Comparison of ENCODE assay signal across 22 cellular contexts in genomic region chr3:46270474-46270873, GRCh38. TPM values are rescaled to one million over a fixed set of nuclear protein-coding genes. Genes with fewer than 3 reads are reported as not detected.
DNase-seq lines count a peak whose midpoint lies in the region; ATAC-seq, FAIRE-seq and TF ChIP-seq lines count a peak whose summit lies in the region.
"Had no signal": no experiment of that assay in that cellular context is flagged by ENCODE, and none has a peak within 500 bp of the region (broad histone marks: within the 10 kb centered on the region; RNA-seq: fewer than 3 reads in every experiment).

No MANE protein-coding gene starts in this region.

- H2BK5ac ChIP-seq in trophoblast cell (ENCODE audit: low read depth, low read length, poor library complexity), result no peak overlapping the region

- H3K27me3 Mint-ChIP-seq in activated naive CD8-positive, alpha-beta T cell treated with anti-CD3 and anti-CD28 coated beads, Interleukin-2, amount 10 ng/mL, durations not matched to agents 7 days and 5 days, result peaks cover 13% of the 10 kb centered on the region
- H3K27me3 Mint-ChIP-seq in activated naive CD8-positive, alpha-beta T cell treated with anti-CD3 and anti-CD28 coated beads for 36 hours, result peaks cover 27% of the 10 kb centered on the region
- H3K27me3 Mint-ChIP-seq in central memory CD8-positive, alpha-beta T cell, result no peaks in the 10 kb centered on the region
- H3K27me3 Mint-ChIP-seq in immature natural killer cell (ENCODE audit: low read depth in 3 of 3), result peaks cover 1 to 12% (median 2%) of the 10 kb centered on the region in 3 donors
- H3K27me3 Mint-ChIP-seq: CD4-positive, alpha-beta memory T cell had no signal

- no peak overlapping the region for H3K18ac ChIP-seq in trophoblast cell (ENCODE audit: low read length)

- WGBS in trophoblast cell (ENCODE audit: extremely low coverage, insufficient coverage, insufficient read length), result no CpG with 5 or more reads among the region's 2 CpGs

- H3K27ac Mint-ChIP-seq in activated naive CD8-positive, alpha-beta T cell treated with anti-CD3 and anti-CD28 coated beads, Interleukin-2, amount 10 ng/mL, durations not matched to agents 7 days and 5 days, result peak overlapping the region; percentile 42
- H3K27ac Mint-ChIP-seq in activated naive CD8-positive, alpha-beta T cell treated with anti-CD3 and anti-CD28 coated beads for 36 hours, result no peak overlapping the region
- H3K27ac Mint-ChIP-seq in central memory CD8-positive, alpha-beta T cell (ENCODE audit: low read depth), result peak overlapping the region; percentile 1
- H3K27ac Mint-ChIP-seq in immature natural killer cell, result peak overlapping the region in 5 of 6 donors; percentile 58 to 81 (median 75)
- H3K27ac Mint-ChIP-seq: GM23338, H9, HFFc6 had no signal

- no peak overlapping the region for H3K4ac ChIP-seq in trophoblast cell (ENCODE audit: low read depth, low read length)

- no peak overlapping the region for H3K4me2 ChIP-seq in trophoblast cell (ENCODE audit: low read length)
- H3K4me2 ChIP-seq: GM23338 had no signal

- H4K12ac ChIP-seq in trophoblast cell (ENCODE audit: low read depth, low read length), result no peak overlapping the region

- TF ChIP-seq POLR2A in GM12892 (IDR thresholded peaks at IDR 0.05; ENCODE audit: low read depth, low read length), result no peak

- no peaks in the 10 kb centered on the region for H3K4me1 ChIP-seq in HEK293 (ENCODE audit: control insufficient read depth, insufficient read depth, low read length)
- H3K4me1 ChIP-seq in trophoblast cell (ENCODE audit: control insufficient read depth in 1 of 2, insufficient read depth in 2 of 2, low read length in 2 of 2), result no peaks in the 10 kb centered on the region
- H3K4me1 ChIP-seq: Caco-2 had no signal

- no peak overlapping the region for H3K9ac ChIP-seq in trophoblast cell (ENCODE audit: low read length)

- H3K4me3 Mint-ChIP-seq in activated naive CD8-positive, alpha-beta T cell treated with anti-CD3 and anti-CD28 coated beads, Interleukin-2, amount 10 ng/mL, durations not matched to agents 7 days and 5 days, result peak overlapping the region; percentile 48
- H3K4me3 Mint-ChIP-seq in activated naive CD8-positive, alpha-beta T cell treated with anti-CD3 and anti-CD28 coated beads for 36 hours, result no peak overlapping the region
- H3K4me3 Mint-ChIP-seq in central memory CD8-positive, alpha-beta T cell, result no peak overlapping the region
- H3K4me3 Mint-ChIP-seq in immature natural killer cell, result peak overlapping the region in 3 of 5 donors; percentile 22 to 34 (median 30)
- H3K4me3 Mint-ChIP-seq: GM23338, H9, HFFc6 had no signal

- no peak overlapping the region for H2AK5ac ChIP-seq in trophoblast cell (ENCODE audit: low read length)

- H3K9me3 Mint-ChIP-seq in activated naive CD8-positive, alpha-beta T cell treated with anti-CD3 and anti-CD28 coated beads, Interleukin-2, amount 10 ng/mL, durations not matched to agents 7 days and 5 days, result peaks cover 9% of the 10 kb centered on the region
- H3K9me3 Mint-ChIP-seq in activated naive CD8-positive, alpha-beta T cell treated with anti-CD3 and anti-CD28 coated beads for 36 hours, result no peaks in the 10 kb centered on the region
- H3K9me3 Mint-ChIP-seq in central memory CD8-positive, alpha-beta T cell, result no peaks in the 10 kb centered on the region
- H3K9me3 Mint-ChIP-seq in immature natural killer cell, result no peaks in the 10 kb centered on the region
- H3K9me3 Mint-ChIP-seq: CD4-positive, alpha-beta memory T cell; HFFc6 had no signal

- H3K9me3 ChIP-seq in HEK293 (ENCODE audit: control insufficient read depth, insufficient read depth, low read depth, low read length) (no peaks in the 10 kb centered on the region), trophoblast cell (ENCODE audit: insufficient read depth, low read depth, low read length) (peaks cover 2% of the 10 kb centered on the region)
- H3K9me3 ChIP-seq: Caco-2 had no signal

- no peak overlapping the region for H2AFZ ChIP-seq in trophoblast cell (ENCODE audit: insufficient read depth, low read length, poor library complexity)
- H2AFZ ChIP-seq: GM23338 had no signal

- no peaks in the 10 kb centered on the region for H3K27me3 ChIP-seq in trophoblast cell (ENCODE audit: insufficient read depth, low read length)

- H3K79me2 ChIP-seq in trophoblast cell (ENCODE audit: control insufficient read depth, insufficient read depth, low read length, poor library complexity), result no peaks in the 10 kb centered on the region

- no peak overlapping the region for H3K14ac ChIP-seq in trophoblast cell (ENCODE audit: low read length)

- no peak for ATAC-seq in activated naive CD8-positive, alpha-beta T cell treated with anti-CD3 and anti-CD28 coated beads, Interleukin-2, amount 10 ng/mL, durations not matched to agents 7 days and 5 days (ENCODE audit: low read depth)
- ATAC-seq in central memory CD8-positive, alpha-beta T cell (replicated peaks; ENCODE audit: extremely low read depth, poor library complexity, severe bottlenecking), result no peak
- ATAC-seq: GM23338, HCT116 had no signal

- H3K36me3 ChIP-seq in HEK293 (ENCODE audit: control insufficient read depth in 2 of 2, insufficient read depth in 1 of 2, low read length in 2 of 2), result no peaks in the 10 kb centered on the region
- no peaks in the 10 kb centered on the region for H3K36me3 ChIP-seq in trophoblast cell (ENCODE audit: control insufficient read depth in 1 of 2, insufficient read depth in 2 of 2, low read length in 2 of 2)

- H4K8ac ChIP-seq in trophoblast cell (ENCODE audit: low read depth, low read length), result no peak overlapping the region

- H2BK120ac ChIP-seq in trophoblast cell (ENCODE audit: insufficient read depth, low read length, poor library complexity), result no peak overlapping the region

- peaks cover 38% of the 10 kb centered on the region for H3K36me3 Mint-ChIP-seq in activated naive CD8-positive, alpha-beta T cell treated with anti-CD3 and anti-CD28 coated beads, Interleukin-2, amount 10 ng/mL, durations not matched to agents 7 days and 5 days
- peaks cover 3% of the 10 kb centered on the region for H3K36me3 Mint-ChIP-seq in activated naive CD8-positive, alpha-beta T cell treated with anti-CD3 and anti-CD28 coated beads for 36 hours
- H3K36me3 Mint-ChIP-seq in central memory CD8-positive, alpha-beta T cell (ENCODE audit: insufficient read depth), result peaks cover 6% of the 10 kb centered on the region
- H3K36me3 Mint-ChIP-seq in immature natural killer cell, result peaks cover 0 to 11% (median 0%) of the 10 kb centered on the region in 3 donors
- H3K36me3 Mint-ChIP-seq: CD4-positive, alpha-beta memory T cell had no signal

- no peak overlapping the region for H4K91ac ChIP-seq in trophoblast cell (ENCODE audit: low read depth, low read length)

- CTCF ChIA-PET in HEK293 (lab: Yijun Ruan, JAX), result no interaction called here

- no peak overlapping the region for H3K4me3 ChIP-seq in HEK293 (ENCODE audit: low read depth, low read length)
- H3K4me3 ChIP-seq in trophoblast cell (ENCODE audit: low read depth, low read length), result no peak overlapping the region
- H3K4me3 ChIP-seq: GM23338 had no signal

- no peak for FAIRE-seq in GM12892 (lab: Jason Lieb, UNC)
- FAIRE-seq: G401.6, GM19239 had no signal

- H3K23ac ChIP-seq in trophoblast cell (ENCODE audit: low read length), result no peak overlapping the region

- no peak overlapping the region for H3K27ac ChIP-seq in HEK293 (ENCODE audit: extremely low read depth, low read depth, low read length)
- no peak overlapping the region for H3K27ac ChIP-seq in trophoblast cell (ENCODE audit: low read depth, low read length)

- peaks cover 43% of the 10 kb centered on the region for H3K4me1 Mint-ChIP-seq in activated naive CD8-positive, alpha-beta T cell treated with anti-CD3 and anti-CD28 coated beads, Interleukin-2, amount 10 ng/mL, durations not matched to agents 7 days and 5 days
- peaks cover 10% of the 10 kb centered on the region for H3K4me1 Mint-ChIP-seq in activated naive CD8-positive, alpha-beta T cell treated with anti-CD3 and anti-CD28 coated beads for 36 hours
- peaks cover 34% of the 10 kb centered on the region for H3K4me1 Mint-ChIP-seq in central memory CD8-positive, alpha-beta T cell
- peaks cover 47 to 57% of the 10 kb centered on the region in 2 donors for H3K4me1 Mint-ChIP-seq in immature natural killer cell
- H3K4me1 Mint-ChIP-seq: GM23338, H9 had no signal

- POLR2A ChIA-PET in activated naive CD8-positive, alpha-beta T cell treated with anti-CD3 and anti-CD28 coated beads, Interleukin-2, amount 10 ng/mL, durations not matched to agents 7 days and 5 days (lab: Charles Lee), result no interaction called here
- POLR2A ChIA-PET in HEK293 (lab: Yijun Ruan, JAX), result no interaction called here

- no peaks in the 10 kb centered on the region for H3K79me1 ChIP-seq in trophoblast cell (ENCODE audit: low read length)

- TF ChIP-seq CTCF in HEK293 (tag by site-specific recombination; IDR thresholded peaks at IDR 0.05), result no peak

- no peak overlapping the region for H2BK12ac ChIP-seq in trophoblast cell (ENCODE audit: low read length)

- DNase-seq in activated naive CD8-positive, alpha-beta T cell treated with anti-CD3 and anti-CD28 coated beads, Interleukin-2, amount 10 ng/mL, durations not matched to agents 7 days and 5 days, result no peak
- DNase-seq in activated naive CD8-positive, alpha-beta T cell treated with anti-CD3 and anti-CD28 coated beads for 36 hours, result no peak
- DNase-seq in central memory CD8-positive, alpha-beta T cell (ENCODE audit: low spot score in 2 of 2), result no peak
- DNase-seq in immature natural killer cell, result no peak
- DNase-seq in GM12892 (ENCODE audit: insufficient read length), result no peak
- DNase-seq in trophoblast cell, result no peak
- DNase-seq in NCI-H2171 (lab: John Stamatoyannopoulos, UW), result no peak
- DNase-seq: C1 segment of cervical spinal cord; Caco-2; CD4-positive, alpha-beta memory T cell; DMS153; DND-41; H9; HFFc6 had no signal

RNA-seq across cellular contexts. Expression of gene CCR3, which starts 28.2 kb away (rescaled TPM):
- total RNA-seq in activated naive CD8-positive, alpha-beta T cell treated with anti-CD3 and anti-CD28 coated beads, Interleukin-2, amount 10 ng/mL, durations not matched to agents 7 days and 5 days, result 1 to 10 TPM; 1.3 to 1.9 TPM
- not detected for total RNA-seq in activated naive CD8-positive, alpha-beta T cell treated with anti-CD3 and anti-CD28 coated beads for 36 hours
- under 1 TPM in 1 of 3 donors, not detected in 2; 0.39 TPM for polyA plus RNA-seq in immature natural killer cell
- 0.66 TPM for polyA plus RNA-seq in GM12892 (2012; ENCODE audit: missing spikeins)
- polyA plus RNA-seq in trophoblast cell (2013), result 0.44 and 0.52 TPM in 2 replicates
- total RNA-seq: A172, A673, GM23338, H9, HFFc6 had no signal
- polyA plus RNA-seq: BJ, GM23338 had no signal

Comparison
In these comparisons a context has a peak if more than half of its experiments do, and no peak if none do; other contexts are left out.
1. H3K4me3 Mint-ChIP-seq: peak in activated naive CD8-positive, alpha-beta T cell treated with anti-CD3 and anti-CD28 coated beads, Interleukin-2, amount 10 ng/mL, durations not matched to agents 7 days and 5 days (single experiment) and immature natural killer cell (3 of 5); none in activated naive CD8-positive, alpha-beta T cell treated with anti-CD3 and anti-CD28 coated beads for 36 hours (single experiment) and central memory CD8-positive, alpha-beta T cell (single experiment).